In genomic region chr5:128380324-128380723, GRCh38 we compare ENCODE assay signal across 16 cellular contexts.
A peak's percentile ranks its signal among the peaks of the same experiment; 100 is the strongest.
DNase-seq lines count a peak whose midpoint lies in the region; ATAC-seq lines count a peak whose summit lies in the region.
"Had no signal": no experiment of that assay in that cellular context is flagged by ENCODE, and none has a peak within 500 bp of the region (broad histone marks: within the 10 kb centered on the region; RNA-seq: fewer than 3 reads in every experiment).

No MANE protein-coding gene starts in this region.

- no CpG with 5 or more reads among the region's 3 CpGs for whole genome bisulfite sequencing in mesendoderm (ENCODE audit: extremely low coverage, insufficient coverage, low lambda C conversion rate)

- no peaks in the 10 kb centered on the region for H3K27me3 ChIP-seq in mesendoderm (ENCODE audit: insufficient read depth, low read length, poor library complexity)

- no peaks in the 10 kb centered on the region for H3K79me2 ChIP-seq in mesendoderm (ENCODE audit: control insufficient read depth, insufficient read depth, low read length)

- H3K9ac ChIP-seq in mesendoderm (ENCODE audit: low read length), result no peak overlapping the region

- H3K56ac ChIP-seq in mesendoderm (ENCODE audit: low read length), result no peak overlapping the region

- H3K4me1 ChIP-seq in mesendoderm (ENCODE audit: control insufficient read depth, low read depth, low read length), result no peaks in the 10 kb centered on the region

- H4K8ac ChIP-seq in mesendoderm (ENCODE audit: low read depth, low read length), result no peak overlapping the region

- H2AK5ac ChIP-seq in mesendoderm (ENCODE audit: low read length), result no peak overlapping the region

- no peaks in the 10 kb centered on the region for H3K36me3 ChIP-seq in mesendoderm (ENCODE audit: control insufficient read depth, insufficient read depth, low read length)

- no peak overlapping the region for H3K27ac ChIP-seq in mesendoderm (ENCODE audit: low read depth, low read length)

- H4K5ac ChIP-seq in mesendoderm (ENCODE audit: low read length), result no peak overlapping the region

- no peak overlapping the region for H2BK120ac ChIP-seq in mesendoderm (ENCODE audit: low read depth, low read length)

- in situ Hi-C loops in SK-MEL-5 (cut with HindIII; ENCODE audit: low pct_unique_long_range_greater_than_20kb, low sequenced_read_pairs), result no loop called here

- no peaks in the 10 kb centered on the region for H3K79me1 ChIP-seq in mesendoderm (ENCODE audit: low read length)

- DNase-seq in NCI-H1417 (lab: John Stamatoyannopoulos, UW), result peak; percentile 15 to 70 (median 23)
- no peak for DNase-seq in NCI-H1417 treated with DMSO at 0.1 percent for 48 hours (lab: John Stamatoyannopoulos, UW)
- DNase-seq in SK-MEL-5 (ENCODE audit: low read depth, low spot score), result peak; percentile 5
- peak; percentile 14 for DNase-seq in mesendoderm
- DNase-seq in left lobe of liver (ENCODE audit: low spot score), result no peak
- DNase-seq in NCI-H2081 treated with DMSO at 0.1 percent for 48 hours (lab: John Stamatoyannopoulos, UW), result no peak
- DNase-seq: 8988T, DND-41, H7, MM.1S, NCI-H1092 treated with DMSO at 0.1 percent for 48 hours, NCI-H1694, NCI-H526 treated with DMSO at 0.1 percent for 48 hours had no signal

- H3K18ac ChIP-seq in mesendoderm (ENCODE audit: low read length), result no peak overlapping the region

- no peak overlapping the region for H2BK5ac ChIP-seq in mesendoderm (ENCODE audit: low read length)

- H3K23ac ChIP-seq in mesendoderm (ENCODE audit: low read length), result no peak overlapping the region

- H2BK15ac ChIP-seq in mesendoderm (replicated peaks; ENCODE audit: low read depth), result no peak overlapping the region

- no peak overlapping the region for H3K4me2 ChIP-seq in mesendoderm (ENCODE audit: low read length)

- no peak overlapping the region for H3K4ac ChIP-seq in mesendoderm (ENCODE audit: low read depth, low read length)

- no peak overlapping the region for H3K4me3 ChIP-seq in mesendoderm (ENCODE audit: low read length)

- ATAC-seq in left lobe of liver, result no peak
- no peak for ATAC-seq in HG03039 (IDR thresholded peaks at IDR 0.05; ENCODE audit: unreplicated experiment)
- no peak for ATAC-seq in HG03442 (IDR thresholded peaks at IDR 0.05; ENCODE audit: unreplicated experiment)
- ATAC-seq: Right ventricle myocardium inferior had no signal

Comparison
In these comparisons a context has a peak if more than half of its experiments do, and no peak if none do; other contexts are left out.
1. DNase-seq: peak in NCI-H1417 (3 of 3), SK-MEL-5 (single experiment) and mesendoderm (single experiment); none in NCI-H1417 treated with DMSO at 0.1 percent for 48 hours (single experiment), left lobe of liver (single experiment) and NCI-H2081 treated with DMSO at 0.1 percent for 48 hours (single experiment).